Comparison of ENCODE assay signal across 1 cellular context in genomic region chr2:168518555-168519066, GRCh38.
A peak's percentile ranks its signal among the peaks of the same experiment; 100 is the strongest.
TF ChIP-seq lines count a peak whose summit lies in the region.

No MANE protein-coding gene starts in this region.

TF ChIP-seq in GM12878, 131 proteins besides CTCF, POLR2A, EP300 and RAD21 (continued from another document):
- TF ChIP-seq ATF2 (IDR thresholded peaks at IDR 0.05; ENCODE audit: low read length) = 0 out of 2 replicates have a peak, but pooled peaks have one; percentile 11
